Comparison of ENCODE assay signal across 27 cellular contexts in the genomic region with DNA sequence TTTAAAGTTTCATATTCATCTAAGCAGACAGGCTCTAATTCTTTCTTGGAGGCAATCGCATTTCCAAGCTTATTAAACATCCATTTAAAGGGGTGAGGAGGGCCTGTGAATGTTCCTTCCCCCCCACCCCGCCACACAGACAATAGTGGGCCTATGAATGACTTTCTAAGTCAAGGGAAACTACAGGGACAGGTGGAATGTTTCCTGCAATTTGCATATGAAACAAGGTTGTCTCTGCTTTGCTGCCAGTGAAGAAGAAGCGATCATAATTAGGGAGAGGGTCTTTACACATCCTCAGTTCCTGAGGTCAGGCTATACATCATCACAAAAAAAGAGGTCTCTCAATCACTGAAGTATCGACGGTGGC.
"Had no signal": no experiment of that assay in that cellular context is flagged by ENCODE, and none has a peak within 500 bp of the region (broad histone marks: within the 10 kb centered on the region; RNA-seq: fewer than 3 reads in every experiment).

No MANE protein-coding gene starts in this region.

- H3K27ac Mint-ChIP-seq: activated naive CD4-positive, alpha-beta T cell treated with anti-CD3 and anti-CD28 coated beads for 36 hours; activated naive CD8-positive, alpha-beta T cell treated with anti-CD3 and anti-CD28 coated beads for 36 hours; immature natural killer cell; mesothelial cell of epicardium; nephron progenitor cell had no signal

- H3K9me3 ChIP-seq: ascending aorta, neutrophil, right lobe of liver, testis, transverse colon had no signal

- H3K9me3 Mint-ChIP-seq: activated naive CD4-positive, alpha-beta T cell treated with anti-CD3 and anti-CD28 coated beads for 36 hours; activated naive CD8-positive, alpha-beta T cell treated with anti-CD3 and anti-CD28 coated beads for 36 hours had no signal

- H3K4me3 Mint-ChIP-seq: activated naive CD4-positive, alpha-beta T cell treated with anti-CD3 and anti-CD28 coated beads for 36 hours; activated naive CD8-positive, alpha-beta T cell treated with anti-CD3 and anti-CD28 coated beads for 36 hours; immature natural killer cell; mesothelial cell of epicardium; naive B cell; nephron progenitor cell had no signal

- H3K27ac ChIP-seq: ascending aorta, brain microvascular endothelial cell, neutrophil, right lobe of liver, testis, transverse colon had no signal

- H3K27me3 ChIP-seq: ascending aorta, brain microvascular endothelial cell, neutrophil, right lobe of liver, testis, transverse colon had no signal

- H3K36me3 Mint-ChIP-seq: activated naive CD8-positive, alpha-beta T cell treated with anti-CD3 and anti-CD28 coated beads for 36 hours; immature natural killer cell; mesothelial cell of epicardium; naive B cell had no signal

- ATAC-seq: esophagus mucosa; left colon; right lobe of liver; stimulated activated naive CD8-positive, alpha-beta T cell treated with anti-CD3 and anti-CD28 coated beads, Interleukin-15, Interleukin-2, amounts not matched to agents 100 U/mL and 50 U/mL, for 24 hours had no signal

- H3K27me3 Mint-ChIP-seq: activated naive CD8-positive, alpha-beta T cell treated with anti-CD3 and anti-CD28 coated beads for 36 hours had no signal

- H3K4me3 ChIP-seq: ascending aorta, right lobe of liver, testis, transverse colon had no signal

- H3K4me1 Mint-ChIP-seq: activated naive CD8-positive, alpha-beta T cell treated with anti-CD3 and anti-CD28 coated beads for 36 hours; immature natural killer cell; mesothelial cell of epicardium; naive B cell had no signal

- DNase-seq: activated CD4-positive, alpha-beta T cell treated with anti-CD3 and anti-CD28 coated beads, Interleukin-2, amount 50 U/mL, for 1 hour; activated effector memory CD4-positive, alpha-beta T cell treated with Interleukin-2 at 50 U/mL for 16 hours; activated naive CD4-positive, alpha-beta T cell treated with anti-CD3 and anti-CD28 coated beads for 36 hours; activated naive CD8-positive, alpha-beta T cell treated with anti-CD3 and anti-CD28 coated beads for 36 hours; activated T-cell treated with anti-CD3 and anti-CD28 coated beads for 4 hours; brain microvascular endothelial cell; cortex of kidney; foreskin fibroblast; head of caudate nucleus; hypothalamus; immature natural killer cell; kidney; left colon; mammary epithelial cell; naive B cell; nephron progenitor cell; right lobe of liver; stimulated activated CD4-positive, alpha-beta T cell treated with anti-CD3 and anti-CD28 coated beads, Interleukin-12 subunit alpha, Interleukin-12 subunit beta, amount 100 ng/mL, for 4 hours; stimulated activated CD4-positive, alpha-beta T cell treated with anti-CD3 and anti-CD28 coated beads, Interleukin-4, amount 100 ng/mL, for 1 hour; stimulated activated naive CD8-positive, alpha-beta T cell treated with anti-CD3 and anti-CD28 coated beads, Interleukin-15, Interleukin-2, amounts not matched to agents 100 U/mL and 50 U/mL, for 24 hours; T-helper 2 cell; testis; transverse colon had no signal

- H3K4me1 ChIP-seq: ascending aorta, right lobe of liver, testis, transverse colon had no signal

- H3K36me3 ChIP-seq: ascending aorta, brain microvascular endothelial cell, neutrophil, right lobe of liver, transverse colon had no signal
